Comparison of ENCODE assay signal across 29 cellular contexts in genomic region chr17:37657202-37657601, GRCh38.
"Had no signal": no experiment of that assay in that cellular context is flagged by ENCODE, and none has a peak within 500 bp of the region (broad histone marks: within the 10 kb centered on the region; RNA-seq: fewer than 3 reads in every experiment).

No MANE protein-coding gene starts in this region.

- H3K9me3 Mint-ChIP-seq: naive thymus-derived CD4-positive, alpha-beta T cell; natural killer cell; nephron; neural progenitor cell; stimulated activated memory B cell treated with anti-CD40 and anti-IgM and Interleukin-4, amounts not matched to agents 10 μg/mL and 1 μg/mL and 100 μg/mL, for 72 hours; stimulated activated naive CD8-positive, alpha-beta T cell treated with anti-CD3 and anti-CD28 coated beads, Interleukin-15, amount 100 ng/mL, for 72 hours; type B pancreatic cell had no signal

- ATAC-seq: naive thymus-derived CD4-positive, alpha-beta T cell; natural killer cell; psoas muscle; right cardiac atrium; right lobe of liver; stimulated activated memory B cell treated with anti-CD40 and anti-IgM and Interleukin-4, amounts not matched to agents 10 μg/mL and 1 μg/mL and 100 μg/mL, for 72 hours; stimulated activated naive CD8-positive, alpha-beta T cell treated with anti-CD3 and anti-CD28 coated beads, Interleukin-15, amount 100 ng/mL, for 72 hours; stimulated activated naive CD8-positive, alpha-beta T cell treated with anti-CD3 and anti-CD28 coated beads, Interleukin-15, Interleukin-2, amounts not matched to agents 100 U/mL and 50 U/mL, for 24 hours; upper lobe of right lung had no signal

- H3K4me1 ChIP-seq: parathyroid adenoma, psoas muscle, right lobe of liver, sigmoid colon, suprapubic skin, testis, tibial artery, upper lobe of right lung, vagina had no signal

- H3K27ac ChIP-seq: neural progenitor cell, ovary, parathyroid adenoma, psoas muscle, right lobe of liver, sigmoid colon, suprapubic skin, testis, tibial artery, transverse colon, upper lobe of right lung, vagina had no signal

- H3K4me3 Mint-ChIP-seq: naive thymus-derived CD4-positive, alpha-beta T cell; natural killer cell; nephron; neural progenitor cell; stimulated activated memory B cell treated with anti-CD40 and anti-IgM and Interleukin-4, amounts not matched to agents 10 μg/mL and 1 μg/mL and 100 μg/mL, for 72 hours; stimulated activated naive CD8-positive, alpha-beta T cell treated with anti-CD3 and anti-CD28 coated beads, Interleukin-15, amount 100 ng/mL, for 72 hours; type B pancreatic cell had no signal

- H3K36me3 ChIP-seq: neural progenitor cell, ovary, right lobe of liver, sigmoid colon, suprapubic skin, tibial artery, transverse colon, upper lobe of right lung, vagina had no signal

- DNase-seq: naive thymus-derived CD4-positive, alpha-beta T cell; natural killer cell; occipital lobe; ovary; posterior cingulate gyrus; psoas muscle; right cardiac atrium; right lobe of liver; sigmoid colon; stimulated activated CD4-positive, alpha-beta T cell treated with anti-CD3 and anti-CD28 coated beads, Interleukin-15, amount 100 ng/mL, for 24 hours; stimulated activated CD4-positive, alpha-beta T cell treated with anti-CD3 and anti-CD28 coated beads, Interleukin-2, amount 100 ng/mL, for 24 hours; stimulated activated CD4-positive, alpha-beta T cell treated with anti-CD3 and anti-CD28 coated beads, Interleukin-2, amount 100 ng/mL, for 48 hours; stimulated activated CD4-positive, alpha-beta T cell treated with anti-CD3 and anti-CD28 coated beads, Interleukin-4, amount 100 ng/mL, for 24 hours; stimulated activated naive CD4-positive, alpha-beta T cell; stimulated activated naive CD8-positive, alpha-beta T cell treated with anti-CD3 and anti-CD28 coated beads, Interleukin-15, amount 100 ng/mL, for 72 hours; stimulated activated naive CD8-positive, alpha-beta T cell treated with anti-CD3 and anti-CD28 coated beads, Interleukin-15, Interleukin-2, amounts not matched to agents 100 U/mL and 50 U/mL, for 24 hours; substantia nigra; testis; tibial artery; transverse colon; upper lobe of right lung had no signal

- H3K27me3 ChIP-seq: ovary, right lobe of liver, sigmoid colon, testis, transverse colon, vagina had no signal

- H3K36me3 Mint-ChIP-seq: naive thymus-derived CD4-positive, alpha-beta T cell; natural killer cell; neural progenitor cell; stimulated activated memory B cell treated with anti-CD40 and anti-IgM and Interleukin-4, amounts not matched to agents 10 μg/mL and 1 μg/mL and 100 μg/mL, for 72 hours; type B pancreatic cell had no signal

- H3K4me3 ChIP-seq: neural progenitor cell, ovary, psoas muscle, right lobe of liver, sigmoid colon, suprapubic skin, testis, tibial artery, transverse colon, upper lobe of right lung, vagina had no signal

- H3K9me3 ChIP-seq: ovary, psoas muscle, right lobe of liver, sigmoid colon, suprapubic skin, testis, tibial artery, transverse colon, upper lobe of right lung, vagina had no signal

- H3K4me1 Mint-ChIP-seq: natural killer cell; nephron; stimulated activated memory B cell treated with anti-CD40 and anti-IgM and Interleukin-4, amounts not matched to agents 10 μg/mL and 1 μg/mL and 100 μg/mL, for 72 hours had no signal

- H3K27ac Mint-ChIP-seq: naive thymus-derived CD4-positive, alpha-beta T cell; natural killer cell; nephron; neural progenitor cell; progenitor cell of endocrine pancreas; stimulated activated memory B cell treated with anti-CD40 and anti-IgM and Interleukin-4, amounts not matched to agents 10 μg/mL and 1 μg/mL and 100 μg/mL, for 72 hours; stimulated activated naive CD8-positive, alpha-beta T cell treated with anti-CD3 and anti-CD28 coated beads, Interleukin-15, amount 100 ng/mL, for 72 hours; type B pancreatic cell had no signal
